Comparison of ENCODE assay signal across 21 cellular contexts in genomic region chr5:142482207-142482606, GRCh38.
"Had no signal": no experiment of that assay in that cellular context is flagged by ENCODE, and none has a peak within 500 bp of the region (broad histone marks: within the 10 kb centered on the region; RNA-seq: fewer than 3 reads in every experiment).

No MANE protein-coding gene starts in this region.

- ATAC-seq: heart right ventricle, left ventricle myocardium superior, lower lobe of right lung, natural killer cell, sciatic nerve had no signal

- H3K9me3 ChIP-seq: lower lobe of right lung, uterus had no signal

- H3K4me3 ChIP-seq: heart right ventricle, hepatocyte, lower lobe of right lung, ovary, right atrium auricular region, skin epidermis, tibial nerve, uterus had no signal

- H3K4me1 ChIP-seq: heart right ventricle, lower lobe of right lung, right atrium auricular region, tibial nerve, uterus had no signal

- DNase-seq: heart right ventricle; islet precursor cell; left ventricle myocardium superior; lower lobe of right lung; mammary epithelial cell; mesenchymal stem cell; naive B cell; natural killer cell; nephron progenitor cell; ovary; stimulated activated CD4-positive, alpha-beta T cell treated with anti-CD3 and anti-CD28 coated beads, Interleukin-12 subunit alpha, Interleukin-12 subunit beta, amount 100 ng/mL, for 4 hours; stimulated activated CD4-positive, alpha-beta T cell treated with anti-CD3 and anti-CD28 coated beads, Interleukin-15, amount 100 ng/mL, for 24 hours; stimulated activated CD4-positive, alpha-beta T cell treated with anti-CD3 and anti-CD28 coated beads, Interleukin-2, amount 100 ng/mL, for 24 hours; stimulated activated CD4-positive, alpha-beta T cell treated with anti-CD3 and anti-CD28 coated beads, Interleukin-4, amount 100 ng/mL, for 1 hour; stimulated activated naive CD4-positive, alpha-beta T cell; uterus had no signal

- H3K4me2 ChIP-seq: hepatocyte had no signal

- H3K36me3 ChIP-seq: heart right ventricle, lower lobe of right lung, ovary, right atrium auricular region, tibial nerve, uterus had no signal

- H3K27ac ChIP-seq: heart right ventricle, hepatocyte, lower lobe of right lung, ovary, right atrium auricular region, skin epidermis, tibial nerve, uterus had no signal

- H3K27me3 ChIP-seq: hepatocyte, ovary, right atrium auricular region, tibial nerve, uterus had no signal
